In genomic region chr15:96728591-96728990, GRCh38 we compare ENCODE assay signal across 1 cellular context.
TF ChIP-seq lines count a peak whose summit lies in the region.

No MANE protein-coding gene starts in this region.

TF ChIP-seq in GM23338, 12 proteins besides CTCF, POLR2A, EP300 and RAD21:
- TF ChIP-seq, protein P1, sequence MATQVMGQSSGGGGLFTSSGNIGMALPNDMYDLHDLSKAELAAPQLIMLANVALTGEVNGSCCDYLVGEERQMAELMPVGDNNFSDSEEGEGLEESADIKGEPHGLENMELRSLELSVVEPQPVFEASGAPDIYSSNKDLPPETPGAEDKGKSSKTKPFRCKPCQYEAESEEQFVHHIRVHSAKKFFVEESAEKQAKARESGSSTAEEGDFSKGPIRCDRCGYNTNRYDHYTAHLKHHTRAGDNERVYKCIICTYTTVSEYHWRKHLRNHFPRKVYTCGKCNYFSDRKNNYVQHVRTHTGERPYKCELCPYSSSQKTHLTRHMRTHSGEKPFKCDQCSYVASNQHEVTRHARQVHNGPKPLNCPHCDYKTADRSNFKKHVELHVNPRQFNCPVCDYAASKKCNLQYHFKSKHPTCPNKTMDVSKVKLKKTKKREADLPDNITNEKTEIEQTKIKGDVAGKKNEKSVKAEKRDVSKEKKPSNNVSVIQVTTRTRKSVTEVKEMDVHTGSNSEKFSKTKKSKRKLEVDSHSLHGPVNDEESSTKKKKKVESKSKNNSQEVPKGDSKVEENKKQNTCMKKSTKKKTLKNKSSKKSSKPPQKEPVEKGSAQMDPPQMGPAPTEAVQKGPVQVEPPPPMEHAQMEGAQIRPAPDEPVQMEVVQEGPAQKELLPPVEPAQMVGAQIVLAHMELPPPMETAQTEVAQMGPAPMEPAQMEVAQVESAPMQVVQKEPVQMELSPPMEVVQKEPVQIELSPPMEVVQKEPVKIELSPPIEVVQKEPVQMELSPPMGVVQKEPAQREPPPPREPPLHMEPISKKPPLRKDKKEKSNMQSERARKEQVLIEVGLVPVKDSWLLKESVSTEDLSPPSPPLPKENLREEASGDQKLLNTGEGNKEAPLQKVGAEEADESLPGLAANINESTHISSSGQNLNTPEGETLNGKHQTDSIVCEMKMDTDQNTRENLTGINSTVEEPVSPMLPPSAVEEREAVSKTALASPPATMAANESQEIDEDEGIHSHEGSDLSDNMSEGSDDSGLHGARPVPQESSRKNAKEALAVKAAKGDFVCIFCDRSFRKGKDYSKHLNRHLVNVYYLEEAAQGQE (IDR thresholded peaks at IDR 0.05; ENCODE audit: unreplicated experiment) = no peak
- TF ChIP-seq POLR2AphosphoS5 (IDR thresholded peaks at IDR 0.05; ENCODE audit: low read depth) = no peak
- no peak for TF ChIP-seq EZH2 (IDR thresholded peaks at IDR 0.05; ENCODE audit: low read depth, unreplicated experiment)
